32 cellular contexts compared by ENCODE assay signal in the genomic region with DNA sequence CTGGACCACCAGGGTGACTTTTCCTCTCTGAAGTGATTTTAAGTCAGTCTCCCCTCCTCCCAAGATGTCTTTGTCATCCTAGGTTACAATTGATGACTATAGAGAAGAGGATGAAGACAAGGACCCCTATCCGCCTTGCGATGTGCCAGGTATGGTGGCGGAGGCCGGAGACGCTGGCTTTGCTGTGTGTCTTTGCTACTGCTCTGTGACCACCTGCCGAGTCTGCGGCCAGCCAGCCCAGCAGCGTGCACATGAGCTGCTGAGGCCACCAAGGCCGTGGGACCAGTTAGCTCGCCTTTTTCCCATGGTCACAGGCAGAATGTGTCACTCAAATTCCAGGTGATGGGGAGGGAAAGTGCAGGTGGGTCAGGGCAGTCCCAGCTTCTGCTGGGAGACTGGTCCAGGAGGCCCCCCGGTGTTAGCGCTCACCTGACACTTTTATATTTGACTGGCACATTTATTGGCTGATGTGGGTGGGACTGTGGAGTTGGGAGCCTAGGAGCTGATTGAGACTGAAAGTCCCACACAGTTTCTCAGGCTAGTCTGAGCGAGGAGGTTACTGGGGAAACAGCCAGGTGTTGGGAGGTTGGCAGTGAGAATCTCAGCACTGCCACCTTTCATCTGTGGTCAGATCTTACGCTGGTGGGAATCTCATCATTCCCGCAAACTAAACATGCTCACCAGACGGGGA.
"Had no signal": no experiment of that assay in that cellular context is flagged by ENCODE, and none has a peak within 500 bp of the region (broad histone marks: within the 10 kb centered on the region; RNA-seq: fewer than 3 reads in every experiment).

No MANE protein-coding gene starts in this region.

- H3K36me3 ChIP-seq: ascending aorta, brain microvascular endothelial cell, neural progenitor cell, sigmoid colon had no signal

- H3K79me2 ChIP-seq: hepatocyte had no signal

- H3K4me1 ChIP-seq: left lung, neural progenitor cell, testis had no signal

- H3K4me3 ChIP-seq: adrenal gland, ascending aorta, hepatocyte, left lung, neural progenitor cell, sigmoid colon, smooth muscle cell, testis had no signal

- H2AFZ ChIP-seq: hepatocyte, neural progenitor cell had no signal

- H3K27me3 Mint-ChIP-seq: type B pancreatic cell had no signal

- H3K27ac Mint-ChIP-seq: activated B cell treated with CpG ODN at 0.5 μM for 24 hours; activated CD4-positive, alpha-beta T cell treated with anti-CD3 and anti-CD28 coated beads for 36 hours; activated naive CD8-positive, alpha-beta T cell; activated T-cell treated with anti-CD3 and anti-CD28 coated beads, Interleukin-2, amount 50 U/mL, for 24 hours; activated T-helper 2 cell treated with anti-CD3 and anti-CD28 coated beads, Interferon-gamma antibody, Interleukin-2, Interleukin-4, amounts not matched to agents 10 μg/mL and 5 μg/mL and 100 μg/mL, durations not matched to agents 14 hours and 24 hours and 36 hours; effector memory CD8-positive, alpha-beta T cell; immature natural killer cell; mesothelial cell of epicardium; naive thymus-derived CD8-positive, alpha-beta T cell; neural progenitor cell; type B pancreatic cell had no signal

- H3K36me3 Mint-ChIP-seq: activated naive CD8-positive, alpha-beta T cell; immature natural killer cell; mesothelial cell of epicardium; naive thymus-derived CD8-positive, alpha-beta T cell; neural progenitor cell; type B pancreatic cell had no signal

- H3K4me3 Mint-ChIP-seq: activated B cell treated with CpG ODN at 0.5 μM for 24 hours; activated CD4-positive, alpha-beta T cell treated with anti-CD3 and anti-CD28 coated beads for 36 hours; activated naive CD8-positive, alpha-beta T cell; activated T-cell treated with anti-CD3 and anti-CD28 coated beads, Interleukin-2, amount 50 U/mL, for 24 hours; effector memory CD8-positive, alpha-beta T cell; immature natural killer cell; mesothelial cell of epicardium; naive thymus-derived CD8-positive, alpha-beta T cell; neural progenitor cell; type B pancreatic cell had no signal

- H3K9me3 Mint-ChIP-seq: activated B cell treated with CpG ODN at 0.5 μM for 24 hours; activated T-cell treated with anti-CD3 and anti-CD28 coated beads, Interleukin-2, amount 50 U/mL, for 24 hours; activated T-helper 2 cell treated with anti-CD3 and anti-CD28 coated beads, Interferon-gamma antibody, Interleukin-2, Interleukin-4, amounts not matched to agents 10 μg/mL and 5 μg/mL and 100 μg/mL, durations not matched to agents 14 hours and 24 hours and 36 hours; effector memory CD8-positive, alpha-beta T cell; immature natural killer cell; mesothelial cell of epicardium; naive thymus-derived CD8-positive, alpha-beta T cell; neural progenitor cell had no signal

- FAIRE-seq: endothelial cell of umbilical vein had no signal

- H3K4me2 ChIP-seq: hepatocyte, neural progenitor cell, smooth muscle cell had no signal

- H3K27ac ChIP-seq: adrenal gland, ascending aorta, brain microvascular endothelial cell, hepatocyte, left lung, neural progenitor cell, sigmoid colon, testis had no signal

- DNase-seq: activated B cell treated with CpG ODN at 0.5 μM for 24 hours; activated CD4-positive, alpha-beta T cell treated with anti-CD3 and anti-CD28 coated beads for 36 hours; activated CD4-positive, alpha-beta T cell treated with anti-CD3 and anti-CD28 coated beads, Interleukin-2, amount 50 U/mL, for 4 hours; activated CD8-positive, alpha-beta memory T cell treated with anti-CD3 and anti-CD28 coated beads for 24 hours; activated CD8-positive, alpha-beta memory T cell treated with anti-CD3 and anti-CD28 coated beads, Interleukin-2, amount 50 U/mL, for 4 hours; activated naive CD4-positive, alpha-beta T cell; activated T-cell treated with anti-CD3 and anti-CD28 coated beads, Interleukin-2, amount 50 U/mL, for 24 hours; adrenal gland; brain microvascular endothelial cell; caudate nucleus; dermis blood vessel endothelial cell; effector memory CD8-positive, alpha-beta T cell; foreskin melanocyte; immature natural killer cell; left lung; naive thymus-derived CD8-positive, alpha-beta T cell; sigmoid colon; stimulated activated CD4-positive, alpha-beta T cell treated with anti-CD3 and anti-CD28 coated beads, Interleukin-15, amount 100 ng/mL, for 24 hours; stimulated activated CD8-positive, alpha-beta memory T cell treated with anti-CD3 and anti-CD28 coated beads, Interleukin-4, amount 100 ng/mL, for 48 hours; stimulated activated naive CD4-positive, alpha-beta T cell; T1000; testis had no signal

- H3K9ac ChIP-seq: neural progenitor cell had no signal

- H3K27me3 ChIP-seq: adrenal gland, ascending aorta, brain microvascular endothelial cell, hepatocyte, left lung, neural progenitor cell, sigmoid colon, testis had no signal

- H3K9me3 ChIP-seq: adrenal gland, ascending aorta, left lung, sigmoid colon, testis had no signal

- ATAC-seq: activated CD4-positive, alpha-beta T cell treated with anti-CD3 and anti-CD28 coated beads for 36 hours; effector memory CD8-positive, alpha-beta T cell; esophagus mucosa; naive thymus-derived CD8-positive, alpha-beta T cell had no signal

- H3K4me1 Mint-ChIP-seq: activated B cell treated with CpG ODN at 0.5 μM for 24 hours; activated CD4-positive, alpha-beta T cell treated with anti-CD3 and anti-CD28 coated beads for 36 hours; immature natural killer cell; naive thymus-derived CD8-positive, alpha-beta T cell had no signal
